In genomic region chr11:581342-581741, GRCh38 we compare ENCODE assay signal across 23 cellular contexts. TPM values are rescaled to one million over a fixed set of nuclear protein-coding genes. Genes with fewer than 3 reads are reported as not detected.
A peak's percentile ranks its signal among the peaks of the same experiment; 100 is the strongest.
DNase-seq lines count a peak whose midpoint lies in the region; ATAC-seq and TF ChIP-seq lines count a peak whose summit lies in the region.
"Had no signal": no experiment of that assay in that cellular context is flagged by ENCODE, and none has a peak within 500 bp of the region (broad histone marks: within the 10 kb centered on the region; RNA-seq: fewer than 3 reads in every experiment).

No MANE protein-coding gene starts in this region.

- H3K4me3 ChIP-seq in left ventricle myocardium inferior = no peak overlapping the region
- H3K4me3 ChIP-seq: ascending aorta, suprapubic skin had no signal

- POLR2A ChIA-PET in WTC11 (lab: Charles Lee) = interaction anchor here (0.6 kb wide), 1 partner anchor 140 kb away, joined by 3 read pairs; no protein-coding TSS in a partner anchor

- no peak for DNase-seq in activated T-cell treated with anti-CD3 and anti-CD28 coated beads, Interleukin-2, amount 50 U/mL, for 24 hours
- DNase-seq in activated T-cell treated with anti-CD3 and anti-CD28 coated beads, Interleukin-2, amount 50 U/mL, for 48 hours = no peak
- DNase-seq in WTC11 (ENCODE audit: low spot score) (no peak), left ventricle myocardium inferior (no peak), osteocyte (ENCODE audit: extremely low spot score, unreplicated experiment) (no peak), left colon (no peak)
- DNase-seq: ACHN, activated B cell treated with CpG ODN at 0.5 μM for 24 hours, activated gamma-delta T cell, GOT3, naive B cell, NCI-H1105, NCI-H526, SHP77 treated with DMSO at 0.1 percent for 48 hours, T-cell had no signal

- CTCF ChIA-PET in WTC11 (lab: Charles Lee) = no interaction called here

- H3K4me1 Mint-ChIP-seq in activated T-cell treated with anti-CD3 and anti-CD28 coated beads, Interleukin-2, amount 50 U/mL, for 24 hours (ENCODE audit: low read depth) = peaks cover 48% of the 10 kb centered on the region
- H3K4me1 Mint-ChIP-seq in WTC11 (peaks cover 18% of the 10 kb centered on the region), osteocyte (ENCODE audit: unreplicated experiment) (peaks cover 27% of the 10 kb centered on the region)

- H3K27ac Mint-ChIP-seq in activated T-cell treated with anti-CD3 and anti-CD28 coated beads, Interleukin-2, amount 50 U/mL, for 24 hours = peak overlapping the region; percentile 74
- H3K27ac Mint-ChIP-seq in WTC11 (peak overlapping the region; percentile 95), osteocyte (ENCODE audit: unreplicated experiment) (peak overlapping the region; percentile 2)
- H3K27ac Mint-ChIP-seq: activated B cell treated with CpG ODN at 0.5 μM for 24 hours, T-cell had no signal

- peaks cover 45% of the 10 kb centered on the region for H3K36me3 ChIP-seq in left ventricle myocardium inferior

- no peaks in the 10 kb centered on the region for H3K27me3 ChIP-seq in left ventricle myocardium inferior (ENCODE audit: low read depth)
- H3K27me3 ChIP-seq: ascending aorta, suprapubic skin had no signal

- H3K9me3 ChIP-seq in left ventricle myocardium inferior (replicated peaks) = no peaks in the 10 kb centered on the region
- H3K9me3 ChIP-seq: ascending aorta, suprapubic skin had no signal

- H3K27ac ChIP-seq in left ventricle myocardium inferior (replicated peaks) = peak overlapping the region; percentile 30
- H3K27ac ChIP-seq: ascending aorta, suprapubic skin had no signal

- peaks cover 55% of the 10 kb centered on the region for H3K4me1 ChIP-seq in left ventricle myocardium inferior

- no peaks in the 10 kb centered on the region for H3K27me3 Mint-ChIP-seq in activated T-cell treated with anti-CD3 and anti-CD28 coated beads, Interleukin-2, amount 50 U/mL, for 24 hours
- H3K27me3 Mint-ChIP-seq in WTC11 (ENCODE audit: low read depth) (no peaks in the 10 kb centered on the region), osteocyte (ENCODE audit: unreplicated experiment) (no peaks in the 10 kb centered on the region)
- H3K27me3 Mint-ChIP-seq: activated B cell treated with CpG ODN at 0.5 μM for 24 hours, naive B cell, T-cell had no signal

- intact Hi-C loops in left ventricle myocardium inferior (cut with micrococcal nuclease) = no loop called here
- intact Hi-C loops in left colon (cut with DNase I, micrococcal nuclease) = no loop called here

- TF ChIP-seq CTCF in WTC11 (IDR thresholded peaks at IDR 0.05) (no peak), left ventricle myocardium inferior (IDR thresholded peaks at IDR 0.05; ENCODE audit: borderline replicate concordance) (no peak), osteocyte (IDR thresholded peaks at IDR 0.05) (no peak)

- peaks cover 76% of the 10 kb centered on the region for H3K36me3 Mint-ChIP-seq in activated T-cell treated with anti-CD3 and anti-CD28 coated beads, Interleukin-2, amount 50 U/mL, for 24 hours (ENCODE audit: low read depth)
- peaks cover 22% of the 10 kb centered on the region for H3K36me3 Mint-ChIP-seq in WTC11
- H3K36me3 Mint-ChIP-seq in osteocyte (ENCODE audit: unreplicated experiment) = peaks cover 13% of the 10 kb centered on the region
- H3K36me3 Mint-ChIP-seq: naive B cell had no signal

- ATAC-seq in WTC11 = no peak
- ATAC-seq in SK-N-SH treated with all-trans-retinoic acid at 6 μM for 48 hours = no peak
- no peak for ATAC-seq in HG03520 (IDR thresholded peaks at IDR 0.05; ENCODE audit: unreplicated experiment)
- ATAC-seq in left colon = no peak
- ATAC-seq: T-cell had no signal

- H3K9me3 Mint-ChIP-seq in activated T-cell treated with anti-CD3 and anti-CD28 coated beads, Interleukin-2, amount 50 U/mL, for 24 hours = no peaks in the 10 kb centered on the region
- H3K9me3 Mint-ChIP-seq in WTC11 (no peaks in the 10 kb centered on the region), osteocyte (ENCODE audit: unreplicated experiment) (no peaks in the 10 kb centered on the region)
- H3K9me3 Mint-ChIP-seq: activated B cell treated with CpG ODN at 0.5 μM for 24 hours, naive B cell, T-cell had no signal

- H3K4me3 Mint-ChIP-seq in activated T-cell treated with anti-CD3 and anti-CD28 coated beads, Interleukin-2, amount 50 U/mL, for 24 hours = no peak overlapping the region
- H3K4me3 Mint-ChIP-seq in WTC11 = no peak overlapping the region
- H3K4me3 Mint-ChIP-seq in osteocyte (ENCODE audit: unreplicated experiment) = no peak overlapping the region
- H3K4me3 Mint-ChIP-seq: activated B cell treated with CpG ODN at 0.5 μM for 24 hours, T-cell had no signal

TF ChIP-seq in WTC11, 78 proteins besides CTCF, POLR2A, EP300 and RAD21 (continues in another document):
- TF ChIP-seq TP53 (CRISPR knock-in tag; IDR thresholded peaks at IDR 0.05) (no peak), NFE2L1 (CRISPR knock-in tag; IDR thresholded peaks at IDR 0.05) (no peak), FOXP1 (CRISPR knock-in tag; IDR thresholded peaks at IDR 0.05; ENCODE audit: borderline replicate concordance) (no peak), ZNF416 (CRISPR knock-in tag; IDR thresholded peaks at IDR 0.05) (no peak), ZNF263 (CRISPR knock-in tag; IDR thresholded peaks at IDR 0.05; ENCODE audit: low read depth) (no peak), E2F5 (CRISPR knock-in tag; IDR thresholded peaks at IDR 0.05) (no peak), GTF2I (CRISPR knock-in tag; conservative IDR thresholded peaks at IDR 0.05) (no peak), NR3C1 (CRISPR knock-in tag; conservative IDR thresholded peaks at IDR 0.05; ENCODE audit: low read depth) (no peak), ZNF232 (CRISPR knock-in tag; IDR thresholded peaks at IDR 0.05) (no peak), ZNF219 (CRISPR knock-in tag; IDR thresholded peaks at IDR 0.05; ENCODE audit: borderline replicate concordance) (no peak)

TF ChIP-seq in SK-N-SH treated with all-trans-retinoic acid at 6 μM for 48 hours, 23 proteins besides CTCF, POLR2A, EP300 and RAD21 (continues in another document):
- no peak for TF ChIP-seq TSHZ2 (CRISPR knock-in tag; IDR thresholded peaks at IDR 0.05)
- no peak for TF ChIP-seq ZFP3 (CRISPR knock-in tag; IDR thresholded peaks at IDR 0.05)
- TF ChIP-seq, protein P1, sequence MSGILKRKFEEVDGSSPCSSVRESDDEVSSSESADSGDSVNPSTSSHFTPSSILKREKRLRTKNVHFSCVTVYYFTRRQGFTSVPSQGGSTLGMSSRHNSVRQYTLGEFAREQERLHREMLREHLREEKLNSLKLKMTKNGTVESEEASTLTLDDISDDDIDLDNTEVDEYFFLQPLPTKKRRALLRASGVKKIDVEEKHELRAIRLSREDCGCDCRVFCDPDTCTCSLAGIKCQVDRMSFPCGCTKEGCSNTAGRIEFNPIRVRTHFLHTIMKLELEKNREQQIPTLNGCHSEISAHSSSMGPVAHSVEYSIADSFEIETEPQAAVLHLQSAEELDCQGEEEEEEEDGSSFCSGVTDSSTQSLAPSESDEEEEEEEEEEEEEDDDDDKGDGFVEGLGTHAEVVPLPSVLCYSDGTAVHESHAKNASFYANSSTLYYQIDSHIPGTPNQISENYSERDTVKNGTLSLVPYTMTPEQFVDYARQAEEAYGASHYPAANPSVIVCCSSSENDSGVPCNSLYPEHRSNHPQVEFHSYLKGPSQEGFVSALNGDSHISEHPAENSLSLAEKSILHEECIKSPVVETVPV (CRISPR knock-in tag; IDR thresholded peaks at IDR 0.05) = no peak
- TF ChIP-seq ISL1 (CRISPR knock-in tag; IDR thresholded peaks at IDR 0.05) = no peak
- TF ChIP-seq RARB (CRISPR knock-in tag; IDR thresholded peaks at IDR 0.05) = no peak
- no peak for TF ChIP-seq PPARA (CRISPR knock-in tag; IDR thresholded peaks at IDR 0.05; ENCODE audit: borderline replicate concordance)
- no peak for TF ChIP-seq ZFP30 (CRISPR knock-in tag; IDR thresholded peaks at IDR 0.05)
- TF ChIP-seq ZNF70 (CRISPR knock-in tag; IDR thresholded peaks at IDR 0.05) = no peak
- TF ChIP-seq CSDC2 (CRISPR knock-in tag; IDR thresholded peaks at IDR 0.05) = no peak

RNA-seq across cellular contexts. Expression of gene PHRF1, which starts 5.1 kb away (rescaled TPM):
- 39.4 to 46.9 TPM (median 40.1 TPM) in 3 replicates for total RNA-seq in WTC11 (2021)
- total RNA-seq in left ventricle myocardium inferior = 17.7 TPM
- 31.5 TPM in 2 replicates for total RNA-seq in osteocyte
- 10 to 100 TPM; 31.0 to 33.0 TPM for total RNA-seq in left colon

RNA-seq across cellular contexts. Expression of gene RASSF7, which starts 20.6 kb away (rescaled TPM):
- 30.6 to 39.7 TPM (median 32.5 TPM) in 3 replicates for total RNA-seq in WTC11 (2021)
- 4.5 TPM for total RNA-seq in left ventricle myocardium inferior
- total RNA-seq in osteocyte = 8.0 and 9.3 TPM in 2 replicates
- total RNA-seq in left colon = 100 to 1,000 TPM in 1 of 2 donors, 10 to 100 TPM in 1; 90.9 to 117 TPM

RNA-seq across cellular contexts. Expression of gene LMNTD2, which starts 20.8 kb away (rescaled TPM):
- total RNA-seq in WTC11 (2021) = 4.0 to 6.0 TPM (median 5.9 TPM) in 3 replicates
- 0.52 TPM for total RNA-seq in left ventricle myocardium inferior
- total RNA-seq in osteocyte = 6.0 and 6.4 TPM in 2 replicates
- 10 to 100 TPM; 13.6 to 15.3 TPM for total RNA-seq in left colon

RNA-seq across cellular contexts. Expression of gene IRF7, which starts 34.4 kb away (rescaled TPM):
- total RNA-seq in WTC11 (2021) (11.1 to 12.0 TPM (median 11.5 TPM) in 3 replicates), left ventricle myocardium inferior (10.3 TPM), osteocyte (14.4 and 15.4 TPM in 2 replicates), left colon (10 to 100 TPM; 29.9 to 36.4 TPM)
- total RNA-seq: HT1080 had no signal

RNA-seq across cellular contexts. Expression of gene CDHR5, which starts 43.4 kb away (rescaled TPM):
- total RNA-seq in WTC11 (2021) (0.26 to 0.34 TPM in 2 of 3 replicates, not detected in the other), left ventricle myocardium inferior (not detected), osteocyte (not detected in 2 replicates), left colon (100 to 1,000 TPM; 359 to 611 TPM)
- total RNA-seq: activated B cell treated with CpG ODN at 0.5 μM for 24 hours; activated CD8-positive, alpha-beta memory T cell treated with anti-CD3 and anti-CD28 coated beads for 36 hours; HT1080; LHCN-M2; pulmonary artery endothelial cell had no signal

Comparison
In these comparisons a context has a peak if more than half of its experiments do, and no peak if none do; other contexts are left out.
1. H3K27ac Mint-ChIP-seq: peak in every context shown above with its lines; median percentile 95 in WTC11; 74 in activated T-cell treated with anti-CD3 and anti-CD28 coated beads, Interleukin-2, amount 50 U/mL, for 24 hours; 2 in osteocyte.